Comparison of ENCODE assay signal across 13 cellular contexts in genomic region chr13:45362939-45363338, GRCh38. TPM values are rescaled to one million over a fixed set of nuclear protein-coding genes. Genes with fewer than 3 reads are reported as not detected.
DNase-seq lines count a peak whose midpoint lies in the region; ATAC-seq, FAIRE-seq and TF ChIP-seq lines count a peak whose summit lies in the region.
"Had no signal": no experiment of that assay in that cellular context is flagged by ENCODE, and none has a peak within 500 bp of the region (broad histone marks: within the 10 kb centered on the region; RNA-seq: fewer than 3 reads in every experiment).

No MANE protein-coding gene starts in this region.

- CTCF ChIA-PET in GM12878 (lab: Yijun Ruan, JAX), result interaction anchor here (0.9 to 1.0 kb wide), 3 partner anchors 9 to 53 kb away, joined by 3 read pairs; no protein-coding TSS in a partner anchor

- SMC1A ChIA-PET in GM12878 (lab: Charles Lee; ENCODE audit: uncharacterized antibody, unreplicated experiment), result interaction anchor here (0.6 to 1.1 kb wide), 3 partner anchors 32 to 310 kb away, joined by 3 to 4 read pairs (median 4); no protein-coding TSS in a partner anchor

- intact Hi-C loops in activated CD4-positive, alpha-beta T cell treated with anti-CD3 and anti-CD28 coated beads, Interleukin-2, amount 10 ng/mL, durations not matched to agents 24 days and 14 days (cut with micrococcal nuclease), result no loop called here
- intact Hi-C loops in GM12878 (cut with micrococcal nuclease; ENCODE audit: unreplicated experiment), result no loop called here
- intact Hi-C loops in sciatic nerve (cut with DNase I), result no loop called here
- intact Hi-C loops in thyroid gland (cut with DNase I), result no loop called here

- no peaks in the 10 kb centered on the region for H3K79me2 ChIP-seq in GM12878 (ENCODE audit: control insufficient read depth, insufficient read depth, low read length)

- H3K27ac Mint-ChIP-seq in activated CD4-positive, alpha-beta T cell treated with anti-CD3 and anti-CD28 coated beads, Interleukin-2, amount 10 ng/mL, durations not matched to agents 24 days and 14 days, result peak overlapping the region; percentile 41

- H3K4me3 ChIP-seq in GM12878 (no peak overlapping the region), thyroid gland (replicated peaks in 1 of 3) (no peak overlapping the region)
- H3K4me3 ChIP-seq: MG63, mucosa of descending colon had no signal

- no peak overlapping the region for H2AFZ ChIP-seq in GM12878 (ENCODE audit: control insufficient read depth, low read depth, low read length)

- no peak overlapping the region for H3K9ac ChIP-seq in GM12878 (ENCODE audit: control insufficient read depth, insufficient read depth, low read length)

- H3K9me3 ChIP-seq in GM12878 (replicated peaks; ENCODE audit: control insufficient read depth, insufficient read depth, low read length) (no peaks in the 10 kb centered on the region; the same call in 2 of the 3 replicates), thyroid gland (no peaks in the 10 kb centered on the region)
- H3K9me3 ChIP-seq: MG63, mucosa of descending colon had no signal

- H3K36me3 Mint-ChIP-seq in activated CD4-positive, alpha-beta T cell treated with anti-CD3 and anti-CD28 coated beads, Interleukin-2, amount 10 ng/mL, durations not matched to agents 24 days and 14 days (ENCODE audit: low read depth), result peaks cover 53% of the 10 kb centered on the region

- in situ Hi-C loops in GM12878 (cut with MboI), result no loop called here

- no peak for FAIRE-seq in GM12878 (lab: Jason Lieb, UNC)

- no peaks in the 10 kb centered on the region for H4K20me1 ChIP-seq in GM12878 (ENCODE audit: control insufficient read depth, insufficient read depth)

- TF ChIP-seq POLR2A in GM12878 (IDR thresholded peaks at IDR 0.05; ENCODE audit: low read depth, low read length) (no peak), thyroid gland (IDR thresholded peaks at IDR 0.05) (no peak)

- H3K27ac ChIP-seq in GM12878 (ENCODE audit: control insufficient read depth, insufficient read depth) (no peak overlapping the region), thyroid gland (no peak overlapping the region)

- no peak overlapping the region for H3K4me2 ChIP-seq in GM12878 (ENCODE audit: control insufficient read depth, insufficient read depth)

- TF ChIP-seq EP300 in GM12878 (IDR thresholded peaks at IDR 0.05; ENCODE audit: borderline replicate concordance in 1 of 2, control insufficient read depth in 1 of 2, low read depth in 2 of 2, low read length in 2 of 2), result no peak

- BruUV-seq in GM12878 (replicated peaks; lab: Mats Ljungman, UMichigan), result no TSS peak

- H3K27me3 ChIP-seq in GM12878 (replicated peaks in 1 of 2; ENCODE audit: control insufficient read depth in 2 of 2, insufficient read depth in 2 of 2, low read length in 1 of 2), result no peaks in the 10 kb centered on the region
- no peaks in the 10 kb centered on the region for H3K27me3 ChIP-seq in thyroid gland
- H3K27me3 ChIP-seq: MG63 had no signal

- H3K9me3 Mint-ChIP-seq in activated CD4-positive, alpha-beta T cell treated with anti-CD3 and anti-CD28 coated beads, Interleukin-2, amount 10 ng/mL, durations not matched to agents 24 days and 14 days, result peaks cover 22% of the 10 kb centered on the region

- RAD21 ChIA-PET in GM12878 (lab: Charles Lee; ENCODE audit: unreplicated experiment), result no interaction called here

- H3K36me3 ChIP-seq in GM12878 (ENCODE audit: control insufficient read depth in 2 of 2, insufficient read depth in 2 of 2, low read length in 1 of 2) (peaks cover 0 to 4% of the 10 kb centered on the region in 2 experiments; a peak in 1 of 4 replicates), thyroid gland (no peaks in the 10 kb centered on the region)

- no peaks in the 10 kb centered on the region for H3K27me3 Mint-ChIP-seq in activated CD4-positive, alpha-beta T cell treated with anti-CD3 and anti-CD28 coated beads, Interleukin-2, amount 10 ng/mL, durations not matched to agents 24 days and 14 days

- no peak overlapping the region for H3K4me3 Mint-ChIP-seq in activated CD4-positive, alpha-beta T cell treated with anti-CD3 and anti-CD28 coated beads, Interleukin-2, amount 10 ng/mL, durations not matched to agents 24 days and 14 days

- 0 out of 6 replicates have a peak, but pooled peaks of 2 of the 3 experiments have one; percentile 8 to 12 for TF ChIP-seq CTCF in GM12878 (IDR thresholded peaks at IDR 0.05 in 2 of 3, conservative IDR thresholded peaks at IDR 0.05 in 1 of 3; ENCODE audit: control insufficient read depth in 2 of 3, extremely low read depth in 1 of 3, insufficient read depth in 1 of 3, low read depth in 3 of 3, low read length in 3 of 3)
- TF ChIP-seq CTCF in thyroid gland (IDR thresholded peaks at IDR 0.05), result no peak

- H3K4me1 ChIP-seq in GM12878 (ENCODE audit: control insufficient read depth, insufficient read depth, low read length) (peaks cover 9% of the 10 kb centered on the region), thyroid gland (peaks cover 0 to 5% of the 10 kb centered on the region in 2 donors)

- DNase-seq in activated CD4-positive, alpha-beta T cell treated with anti-CD3 and anti-CD28 coated beads, Interleukin-2, amount 10 ng/mL, durations not matched to agents 24 days and 14 days, result no peak
- no peak for DNase-seq in activated CD4-positive, alpha-beta T cell treated with anti-CD3 and anti-CD28 coated beads for 1 hour
- peak; percentile 74 for DNase-seq in MV-4-11 (lab: John Stamatoyannopoulos, UW)
- no peak for DNase-seq in GM12878 (ENCODE audit: low read depth, low spot score)
- no peak for DNase-seq in sciatic nerve (ENCODE audit: low spot score)
- no peak for DNase-seq in thyroid gland
- DNase-seq: activated CD4-positive, CD25-positive, alpha-beta regulatory T cell; GF-D8; hippocampal formation; MG63; mucosa of descending colon had no signal

- no peak for TF ChIP-seq RAD21 in GM12878 (IDR thresholded peaks at IDR 0.05; ENCODE audit: insufficient read depth, low read depth, low read length)

- WGBS in GM12878 (ENCODE audit: insufficient coverage, insufficient replicate concordance, low lambda C conversion rate, missing lambda C conversion rate), result 85% methylated on average over 2 of the region's 2 CpGs
- 87 to 100% methylated on average over 2 of the region's 2 CpGs for WGBS in thyroid gland, 2 donors

- peaks cover 45% of the 10 kb centered on the region for H3K4me1 Mint-ChIP-seq in activated CD4-positive, alpha-beta T cell treated with anti-CD3 and anti-CD28 coated beads, Interleukin-2, amount 10 ng/mL, durations not matched to agents 24 days and 14 days

- POLR2A ChIA-PET in GM12878 (lab: Charles Lee), result no interaction called here

- ATAC-seq in GM12878 (peak; percentile 21), sciatic nerve (peak; percentile 18), HG03108 (IDR thresholded peaks at IDR 0.05; ENCODE audit: unreplicated experiment) (no peak), GM21447 (IDR thresholded peaks at IDR 0.05; ENCODE audit: unreplicated experiment) (no peak)
- ATAC-seq: mucosa of descending colon had no signal

RNA-seq across cellular contexts. Expression of gene TPT1, which starts 22.0 kb away (rescaled TPM):
- 2,188 and 2,224 TPM in 2 replicates for total RNA-seq in activated CD4-positive, alpha-beta T cell treated with anti-CD3 and anti-CD28 coated beads, Interleukin-2, amount 10 ng/mL, durations not matched to agents 24 days and 14 days
- 320 TPM in 2 replicates for total RNA-seq in GM12878 (2013; cell fraction: nucleolus; rRNA removed)
- total RNA-seq in GM12878 (2014; rRNA removed) (1,281 and 1,473 TPM in 2 replicates), GM12878 (2014; rRNA removed; fragmentation: Illumina TruSeq; extraction: Trizol) (4,303 and 4,333 TPM in 2 replicates), GM12878 (2021) (2,627 and 2,734 TPM in 2 replicates), sciatic nerve (3,518 TPM), thyroid gland (1,000 to 10,000 TPM; 2,350 to 4,169 (median 2,632) TPM)
- 5,474 TPM for polyA plus RNA-seq in GM12878 (2011; ENCODE audit: low read depth)
- polyA plus RNA-seq in GM12878 (2011; rRNA removed) (4,809 and 7,603 TPM in 2 replicates), GM12878 (2014; fragmentation: Illumina TruSeq; extraction: Trizol) (5,925 and 6,580 TPM in 2 replicates), GM12878 (2014; fragmentation: Nextera tagmentation; extraction: Ambion mirVana) (1,000 to 10,000 TPM; 1,130 to 2,045 TPM), GM12878 (2014; rRNA removed) (3,217 and 4,056 TPM in 2 replicates), GM12878 (2016; fragmentation: Nextera tagmentation; extraction: Ambion mirVana) (1,000 to 10,000 TPM; 1,038 to 1,104 TPM)
- polyA plus RNA-seq in GM12878 (2011; cell fraction: cytosol; rRNA removed), result 1,726 and 1,821 TPM in 2 replicates
- 609 and 739 TPM in 2 replicates for polyA plus RNA-seq in GM12878 (2011; cell fraction: nucleus; rRNA removed)
- polyA plus RNA-seq in GM12878 (2012), result 5,531 and 6,124 TPM in 2 replicates
- 908 and 1,248 TPM in 2 replicates for polyA minus RNA-seq in GM12878 (2011; rRNA and poly(A)+ RNA removed)
- polyA minus RNA-seq in GM12878 (2011; cell fraction: cytosol; rRNA and poly(A)+ RNA removed), result 467 and 491 TPM in 2 replicates
- polyA minus RNA-seq in GM12878 (2011; cell fraction: nucleus; rRNA and poly(A)+ RNA removed), result 161 and 255 TPM in 2 replicates

RNA-seq across cellular contexts. Expression of gene SLC25A30, which starts 55.2 kb away (rescaled TPM):
- 12.9 and 14.2 TPM in 2 replicates for total RNA-seq in activated CD4-positive, alpha-beta T cell treated with anti-CD3 and anti-CD28 coated beads, Interleukin-2, amount 10 ng/mL, durations not matched to agents 24 days and 14 days
- total RNA-seq in GM12878 (2013; cell fraction: nucleolus; rRNA removed), result 12.4 and 13.2 TPM in 2 replicates
- total RNA-seq in GM12878 (2014; rRNA removed), result 4.7 and 5.0 TPM in 2 replicates
- total RNA-seq in GM12878 (2014; rRNA removed; fragmentation: Illumina TruSeq; extraction: Trizol), result 8.8 and 9.1 TPM in 2 replicates
- 13.5 and 18.0 TPM in 2 replicates for total RNA-seq in GM12878 (2021)
- polyA plus RNA-seq in GM12878 (2011; ENCODE audit: low read depth), result 3.0 TPM
- 16.0 and 19.9 TPM in 2 replicates for polyA plus RNA-seq in GM12878 (2011; rRNA removed)
- 12.0 and 13.4 TPM in 2 replicates for polyA plus RNA-seq in GM12878 (2011; cell fraction: cytosol; rRNA removed)
- polyA plus RNA-seq in GM12878 (2011; cell fraction: nucleus; rRNA removed), result 7.7 and 8.7 TPM in 2 replicates
- polyA plus RNA-seq in GM12878 (2012), result 5.0 and 6.8 TPM in 2 replicates
- 16.7 and 22.7 TPM in 2 replicates for polyA plus RNA-seq in GM12878 (2014; fragmentation: Illumina TruSeq; extraction: Trizol)
- polyA plus RNA-seq in GM12878 (2014; fragmentation: Nextera tagmentation; extraction: Ambion mirVana), result 1 to 10 TPM; 2.4 to 2.7 TPM
- 11.8 and 13.7 TPM in 2 replicates for polyA plus RNA-seq in GM12878 (2014; rRNA removed)
- 1 to 10 TPM; 6.6 to 9.0 TPM for polyA plus RNA-seq in GM12878 (2016; fragmentation: Nextera tagmentation; extraction: Ambion mirVana)
- polyA minus RNA-seq in GM12878 (2011; rRNA and poly(A)+ RNA removed), result 16.9 and 28.3 TPM in 2 replicates
- 9.8 and 13.9 TPM in 2 replicates for polyA minus RNA-seq in GM12878 (2011; cell fraction: cytosol; rRNA and poly(A)+ RNA removed)
- polyA minus RNA-seq in GM12878 (2011; cell fraction: nucleus; rRNA and poly(A)+ RNA removed), result 4.7 and 7.7 TPM in 2 replicates
- total RNA-seq in sciatic nerve, result 28.8 TPM
- total RNA-seq in thyroid gland, result 10 to 100 TPM; 11.3 to 16.1 (median 15.9) TPM

Comparison
In these comparisons a context has a peak if more than half of its experiments do, and no peak if none do; other contexts are left out.
1. ATAC-seq: peak in GM12878 (single experiment) and sciatic nerve (single experiment); none in HG03108 (single experiment) and GM21447 (single experiment).
2. CTCF ChIP-seq: peak in GM12878 (2 of 3); none in thyroid gland (0 of 6).